ENCODE assay signal across 8 cellular contexts in genomic region chr1:30823627-30823968, GRCh38.
DNase-seq lines count a peak whose midpoint lies in the region; ATAC-seq and TF ChIP-seq lines count a peak whose summit lies in the region.

No MANE protein-coding gene starts in this region.

- H3K27me3 ChIP-seq in upper lobe of left lung, result no peaks in the 10 kb centered on the region

- peaks cover 10% of the 10 kb centered on the region for H3K4me1 Mint-ChIP-seq in activated CD4-positive, alpha-beta T cell treated with anti-CD3 and anti-CD28 coated beads, Interleukin-2, amount 10 ng/mL, durations not matched to agents 24 days and 14 days
- H3K4me1 Mint-ChIP-seq in central memory CD8-positive, alpha-beta T cell, result peaks cover 27% of the 10 kb centered on the region

- H3K9me3 ChIP-seq in upper lobe of left lung, result no peaks in the 10 kb centered on the region

- no peaks in the 10 kb centered on the region for H3K36me3 Mint-ChIP-seq in activated CD4-positive, alpha-beta T cell treated with anti-CD3 and anti-CD28 coated beads, Interleukin-2, amount 10 ng/mL, durations not matched to agents 24 days and 14 days (ENCODE audit: low read depth)
- peaks cover 6% of the 10 kb centered on the region for H3K36me3 Mint-ChIP-seq in central memory CD8-positive, alpha-beta T cell (ENCODE audit: insufficient read depth)

- 46 to 81% methylated on average over 3 of the region's 3 CpGs for WGBS in upper lobe of left lung, 2 donors

- H3K27me3 Mint-ChIP-seq in activated CD4-positive, alpha-beta T cell treated with anti-CD3 and anti-CD28 coated beads, Interleukin-2, amount 10 ng/mL, durations not matched to agents 24 days and 14 days, result peaks cover 64% of the 10 kb centered on the region
- peaks cover 60% of the 10 kb centered on the region for H3K27me3 Mint-ChIP-seq in central memory CD8-positive, alpha-beta T cell

- DNase-seq in activated CD4-positive, alpha-beta T cell treated with anti-CD3 and anti-CD28 coated beads, Interleukin-2, amount 10 ng/mL, durations not matched to agents 24 days and 14 days, result no peak
- DNase-seq in activated CD4-positive, alpha-beta T cell treated with anti-CD3 and anti-CD28 coated beads for 1 hour, result no peak
- DNase-seq in central memory CD8-positive, alpha-beta T cell (ENCODE audit: low spot score in 2 of 2), result no peak
- peak; percentile 68 for DNase-seq in midbrain (lab: John Stamatoyannopoulos, UW)
- no peak for DNase-seq in upper lobe of left lung
- DNase-seq in NCI-H1092 (lab: John Stamatoyannopoulos, UW), result no peak
- DNase-seq in omental fat pad (ENCODE audit: low spot score), result no peak
- no peak for DNase-seq in SK-N-DZ (ENCODE audit: low spot score)

- peak overlapping the region; percentile 85 to 93 (median 89) for H3K27ac ChIP-seq in upper lobe of left lung

- no peak overlapping the region for H3K27ac Mint-ChIP-seq in activated CD4-positive, alpha-beta T cell treated with anti-CD3 and anti-CD28 coated beads, Interleukin-2, amount 10 ng/mL, durations not matched to agents 24 days and 14 days
- H3K27ac Mint-ChIP-seq in central memory CD8-positive, alpha-beta T cell (ENCODE audit: low read depth), result peak overlapping the region; percentile 84

- peak overlapping the region in 3 of 4 donors; percentile 33 to 42 (median 35) for H3K4me3 ChIP-seq in upper lobe of left lung

- no peak for ATAC-seq in central memory CD8-positive, alpha-beta T cell (replicated peaks; ENCODE audit: extremely low read depth, poor library complexity, severe bottlenecking)
- ATAC-seq in upper lobe of left lung (ENCODE audit: low FRiP score in 2 of 2), result no peak
- ATAC-seq in omental fat pad (ENCODE audit: low FRiP score), result no peak

- no peak for TF ChIP-seq EP300 in upper lobe of left lung (IDR thresholded peaks at IDR 0.05)

- H3K4me3 Mint-ChIP-seq in activated CD4-positive, alpha-beta T cell treated with anti-CD3 and anti-CD28 coated beads, Interleukin-2, amount 10 ng/mL, durations not matched to agents 24 days and 14 days, result peak overlapping the region; percentile 77
- peak overlapping the region; percentile 81 for H3K4me3 Mint-ChIP-seq in central memory CD8-positive, alpha-beta T cell

- H3K9me3 Mint-ChIP-seq in activated CD4-positive, alpha-beta T cell treated with anti-CD3 and anti-CD28 coated beads, Interleukin-2, amount 10 ng/mL, durations not matched to agents 24 days and 14 days, result no peaks in the 10 kb centered on the region
- H3K9me3 Mint-ChIP-seq in central memory CD8-positive, alpha-beta T cell, result no peaks in the 10 kb centered on the region

- TF ChIP-seq CTCF in upper lobe of left lung (IDR thresholded peaks at IDR 0.05) (no peak), omental fat pad (IDR thresholded peaks at IDR 0.05) (no peak)

- intact Hi-C loops in activated CD4-positive, alpha-beta T cell treated with anti-CD3 and anti-CD28 coated beads, Interleukin-2, amount 10 ng/mL, durations not matched to agents 24 days and 14 days (cut with micrococcal nuclease), result no loop called here

- H3K4me1 ChIP-seq in upper lobe of left lung, result peaks cover 15 to 30% (median 20%) of the 10 kb centered on the region in 4 donors

- TF ChIP-seq POLR2A in upper lobe of left lung (IDR thresholded peaks at IDR 0.05), result no peak

- no peaks in the 10 kb centered on the region for H3K36me3 ChIP-seq in upper lobe of left lung
